In genomic region chr19:3055741-3056453, GRCh38 we compare ENCODE assay signal across 9 cellular contexts. TPM values are rescaled to one million over a fixed set of nuclear protein-coding genes. Genes with fewer than 3 reads are reported as not detected.
A peak's percentile ranks its signal among the peaks of the same experiment; 100 is the strongest.
DNase-seq lines count a peak whose midpoint lies in the region; ATAC-seq and TF ChIP-seq lines count a peak whose summit lies in the region.
"Had no signal": no experiment of that assay in that cellular context is flagged by ENCODE, and none has a peak within 500 bp of the region (broad histone marks: within the 10 kb centered on the region; RNA-seq: fewer than 3 reads in every experiment).

No MANE protein-coding gene starts in this region.

- no peaks in the 10 kb centered on the region for H3K27me3 ChIP-seq in psoas muscle (ENCODE audit: insufficient read depth in 3 of 3, low read length in 2 of 3)

- intact Hi-C loops in psoas muscle (cut with DNase I) = no loop called here

- ATAC-seq in psoas muscle = peak in 3 of 4 donors; percentile 5 to 47 (median 23)

- H3K27ac ChIP-seq in epithelial cell of prostate = peak overlapping the region; percentile 98
- peak overlapping the region; percentile 69 for H3K27ac ChIP-seq in psoas muscle

- H3K9me3 ChIP-seq in psoas muscle = no peaks in the 10 kb centered on the region

- 36 to 56% (median 52%) methylated on average over 25 to 31 of the region's 31 CpGs for WGBS in psoas muscle, 3 donors

- TF ChIP-seq CTCF in psoas muscle (IDR thresholded peaks at IDR 0.05) = no peak

- DNase-seq in Daoy (ENCODE audit: low read depth) (peak; percentile 69), NCI-H2171 treated with DMSO at 0.1 percent for 48 hours (lab: John Stamatoyannopoulos, UW) (peak; percentile 99), epithelial cell of prostate (ENCODE audit: low read depth, low spot score) (peak; percentile 73), psoas muscle (peak; percentile 40 to 70), medulla oblongata (ENCODE audit: extremely low spot score) (no peak), activated gamma-delta T cell treated with Interleukin-2 at 50 U/mL for 16 hours (no peak)
- DNase-seq in effector CD4-positive, alpha-beta T cell = no peak
- DNase-seq in activated CD8-positive, alpha-beta memory T cell treated with anti-CD3 and anti-CD28 coated beads, Interleukin-2, amount 50 U/mL, for 4 hours = no peak
- DNase-seq: T1000 had no signal

- H3K36me3 ChIP-seq in psoas muscle (ENCODE audit: insufficient read depth in 1 of 2, low read depth in 1 of 2) = peaks cover 4 to 57% of the 10 kb centered on the region in 2 donors

- H3K4me3 ChIP-seq in psoas muscle = peak overlapping the region; percentile 28

- peaks cover 37% of the 10 kb centered on the region for H3K4me1 ChIP-seq in psoas muscle

RNA-seq across cellular contexts. Expression of gene TLE5, which starts 6.4 kb away (rescaled TPM):
- 147 and 186 TPM in 2 replicates for total RNA-seq in Daoy (2014; rRNA removed; shearing (Covaris generic))
- total RNA-seq in psoas muscle = 100 to 1,000 TPM; 390 to 607 (median 551) TPM
- polyA plus RNA-seq in psoas muscle = 100 to 1,000 TPM; 450 to 786 (median 780) TPM

RNA-seq across cellular contexts. Expression of gene TLE2, which starts 26.8 kb away (rescaled TPM):
- 0.03 and 1.5 TPM in 2 replicates for total RNA-seq in Daoy (2014; rRNA removed; shearing (Covaris generic))
- total RNA-seq in psoas muscle = 10 to 100 TPM; 28.6 to 42.5 (median 36.1) TPM
- 10 to 100 TPM; 23.5 to 35.1 (median 31.8) TPM for polyA plus RNA-seq in psoas muscle

RNA-seq across cellular contexts. Expression of gene GNA11, which starts 38.3 kb away (rescaled TPM):
- 35.6 and 46.2 TPM in 2 replicates for total RNA-seq in Daoy (2014; rRNA removed; shearing (Covaris generic))
- 10 to 100 TPM; 46.7 to 62.4 (median 52.0) TPM for total RNA-seq in psoas muscle
- 10 to 100 TPM; 32.9 to 85.2 (median 33.4) TPM for polyA plus RNA-seq in psoas muscle

Comparison
In these comparisons a context has a peak if more than half of its experiments do, and no peak if none do; other contexts are left out.
1. DNase-seq: peak in Daoy (single experiment), NCI-H2171 treated with DMSO at 0.1 percent for 48 hours (single experiment), epithelial cell of prostate (single experiment) and psoas muscle (2 of 2); none in effector CD4-positive, alpha-beta T cell (single experiment), activated CD8-positive, alpha-beta memory T cell treated with anti-CD3 and anti-CD28 coated beads, Interleukin-2, amount 50 U/mL, for 4 hours (single experiment), medulla oblongata (single experiment) and activated gamma-delta T cell treated with Interleukin-2 at 50 U/mL for 16 hours (single experiment).
2. RNA of gene TLE2, which starts 26.8 kb away (total RNA-seq): 28.6 to 42.5 TPM in psoas muscle; 0.03 to 1.5 TPM in Daoy; every median in the first group is over 10 times any median in the second.